In genomic region chr15:35507932-35508638, GRCh38 we compare ENCODE assay signal across 23 cellular contexts.
DNase-seq lines count a peak whose midpoint lies in the region; ATAC-seq lines count a peak whose summit lies in the region.
"Had no signal": no experiment of that assay in that cellular context is flagged by ENCODE, and none has a peak within 500 bp of the region (broad histone marks: within the 10 kb centered on the region; RNA-seq: fewer than 3 reads in every experiment).

No MANE protein-coding gene starts in this region.

- H3K36me3 ChIP-seq in neuron (ENCODE audit: insufficient read depth, low read length), result no peaks in the 10 kb centered on the region
- H3K36me3 ChIP-seq: brain microvascular endothelial cell, SJSA1, thyroid gland had no signal

- H3K9me3 ChIP-seq in neuron (ENCODE audit: low read length), result no peaks in the 10 kb centered on the region
- H3K9me3 ChIP-seq: SJSA1, thyroid gland had no signal

- peak overlapping the region; percentile 38 for H2AFZ ChIP-seq in neuron (ENCODE audit: low read depth, low read length)

- no peak for ATAC-seq in GM21423 (IDR thresholded peaks at IDR 0.05; ENCODE audit: unreplicated experiment)
- no peak for ATAC-seq in GM18909 (IDR thresholded peaks at IDR 0.05; ENCODE audit: poor library complexity, unreplicated experiment)
- ATAC-seq: activated T-cell treated with anti-CD3 and anti-CD28 coated beads, Interleukin-2, amount 50 U/mL, for 72 hours; CD8-positive, alpha-beta T cell; left cardiac atrium; stimulated activated effector memory CD8-positive, alpha-beta T cell treated with anti-CD3 and anti-CD28 coated beads, Interleukin-12 subunit alpha, Interleukin-12 subunit beta, amount 100 ng/mL, for 72 hours had no signal

- DNase-seq in ELF-1 (ENCODE audit: low read depth, low spot score) (peak; percentile 82), NCI-H526 treated with DMSO at 0.1 percent for 48 hours (lab: John Stamatoyannopoulos, UW) (peak; percentile 68), ecto neural progenitor cell (ENCODE audit: low spot score) (peak; percentile 47)
- DNase-seq in effector CD8-positive, alpha-beta T cell (lab: John Stamatoyannopoulos, UW), result no peak
- no peak for DNase-seq in activated T-cell treated with anti-CD3 and anti-CD28 coated beads, Interleukin-2, amount 50 U/mL, for 48 hours
- DNase-seq: activated CD4-positive, CD25-positive, alpha-beta regulatory T cell; activated naive CD8-positive, alpha-beta T cell treated with anti-CD3 and anti-CD28 coated beads, Interleukin-2, amount 10 ng/mL, durations not matched to agents 7 days and 5 days; activated T-cell treated with anti-CD3 and anti-CD28 coated beads, Interleukin-2, amount 50 U/mL, for 72 hours; brain microvascular endothelial cell; CD8-positive, alpha-beta T cell; dermis blood vessel endothelial cell; erythroblast; left cardiac atrium; NCI-H1048; NCI-H2107; NCI-H748 treated with DMSO at 0.1 percent for 48 hours; OCI-M1; thyroid gland had no signal

- H3K4me3 ChIP-seq in neuron (ENCODE audit: low read length), result no peak overlapping the region
- H3K4me3 ChIP-seq: SJSA1, thyroid gland had no signal

- H3K27me3 ChIP-seq in neuron (ENCODE audit: insufficient read depth, low read length), result no peaks in the 10 kb centered on the region
- H3K27me3 ChIP-seq: brain microvascular endothelial cell, SJSA1, thyroid gland had no signal

- H3K4me1 ChIP-seq in neuron (ENCODE audit: insufficient read depth, low read length), result peaks cover 4% of the 10 kb centered on the region
- H3K4me1 ChIP-seq: SJSA1 had no signal

Comparison
In these comparisons a context has a peak if more than half of its experiments do, and no peak if none do; other contexts are left out.
1. DNase-seq: peak in ELF-1 (single experiment), NCI-H526 treated with DMSO at 0.1 percent for 48 hours (single experiment) and ecto neural progenitor cell (single experiment); none in effector CD8-positive, alpha-beta T cell (single experiment) and activated T-cell treated with anti-CD3 and anti-CD28 coated beads, Interleukin-2, amount 50 U/mL, for 48 hours (0 of 2).